In genomic region chr5:150409638-150410523, GRCh38 we compare ENCODE assay signal across 8 cellular contexts.
DNase-seq lines count a peak whose midpoint lies in the region; ATAC-seq lines count a peak whose summit lies in the region.

No MANE protein-coding gene starts in this region.

- peak overlapping the region; percentile 34 to 57 (median 42) for H3K4me3 ChIP-seq in skin epidermis

- H3K27ac ChIP-seq in skin epidermis, result peak overlapping the region; percentile 3 to 93 (median 79)

- DNase-seq in activated gamma-delta T cell treated with Interleukin-2 at 50 U/mL for 16 hours (peak; percentile 34), activated gamma-delta T cell (lab: John Stamatoyannopoulos, UW) (no peak), NCI-H1930 (lab: John Stamatoyannopoulos, UW) (peak; percentile 35 to 50), T-helper 2 cell (peak in 4 of 5 experiments; percentile 14 to 85 (median 34)), inferior parietal cortex (ENCODE audit: extremely low spot score) (peak; percentile 93)
- DNase-seq in central memory CD4-positive, alpha-beta T cell, result peak; percentile 31

- peak; percentile 30 for ATAC-seq in HG02852 (IDR thresholded peaks at IDR 0.05; ENCODE audit: unreplicated experiment)
